17 cellular contexts compared by ENCODE assay signal in the genomic region with DNA sequence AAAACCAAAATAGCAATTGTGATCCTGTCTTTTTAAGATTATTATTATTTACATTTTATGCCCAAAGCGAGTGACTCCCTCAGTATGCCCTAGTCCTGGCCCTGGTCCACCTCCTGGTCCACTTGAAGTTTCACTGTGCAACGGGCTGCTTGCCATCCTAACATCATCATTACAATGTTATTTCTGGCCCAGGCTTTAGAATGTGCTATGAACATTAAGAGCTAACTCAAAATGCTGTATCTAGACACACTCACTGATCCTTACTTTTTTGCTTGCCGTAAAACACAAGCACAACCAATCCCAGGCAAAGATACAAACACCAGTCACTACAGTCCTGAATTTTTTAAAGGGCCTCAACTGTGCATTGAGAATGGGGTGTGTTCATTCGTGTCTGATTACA. TPM values are rescaled to one million over a fixed set of nuclear protein-coding genes. Genes with fewer than 3 reads are reported as not detected.
DNase-seq lines count a peak whose midpoint lies in the region; ATAC-seq, FAIRE-seq and TF ChIP-seq lines count a peak whose summit lies in the region.
"Had no signal": no experiment of that assay in that cellular context is flagged by ENCODE, and none has a peak within 500 bp of the region (broad histone marks: within the 10 kb centered on the region; RNA-seq: fewer than 3 reads in every experiment).

No MANE protein-coding gene starts in this region.

- H3K4me1 ChIP-seq in esophagus muscularis mucosa (peaks cover 63 to 79% (median 66%) of the 10 kb centered on the region in 4 donors), thoracic aorta (ENCODE audit: control insufficient read depth in 1 of 2, low read depth in 2 of 2) (peaks cover 8 to 57% of the 10 kb centered on the region in 2 donors)
- H3K4me1 ChIP-seq: Peyer's patch had no signal

- peaks cover 0 to under 1% (median 0%) of the 10 kb centered on the region in 4 donors for H3K36me3 ChIP-seq in esophagus muscularis mucosa
- no peaks in the 10 kb centered on the region for H3K36me3 ChIP-seq in thoracic aorta
- H3K36me3 ChIP-seq: ovary, Peyer's patch had no signal

- no peaks in the 10 kb centered on the region for H3K9me3 ChIP-seq in esophagus muscularis mucosa
- no peaks in the 10 kb centered on the region for H3K9me3 ChIP-seq in thoracic aorta
- H3K9me3 ChIP-seq: ovary, Peyer's patch had no signal

- no peaks in the 10 kb centered on the region for H3K27me3 ChIP-seq in esophagus muscularis mucosa
- no peaks in the 10 kb centered on the region for H3K27me3 ChIP-seq in thoracic aorta (replicated peaks; ENCODE audit: insufficient read depth)
- H3K27me3 ChIP-seq: ovary, Peyer's patch had no signal

- H3K27ac ChIP-seq in esophagus muscularis mucosa (replicated peaks in 1 of 4): peak overlapping the region; percentile 24 to 66 (median 53)
- H3K27ac ChIP-seq in thoracic aorta: peak overlapping the region; percentile 9 to 18
- H3K27ac ChIP-seq: C4-2B, ovary, Peyer's patch had no signal

- intact Hi-C loops in esophagus muscularis mucosa (cut with DNase I): loop anchor here (5.0 kb wide), 1 partner anchor 37 kb away; the partner anchor contains the start of gene RHOBTB1

- TF ChIP-seq EP300 in esophagus muscularis mucosa (IDR thresholded peaks at IDR 0.05): no peak

- H3K4me3 ChIP-seq in esophagus muscularis mucosa (no peak overlapping the region), thoracic aorta (no peak overlapping the region)
- H3K4me3 ChIP-seq: ovary, Peyer's patch had no signal

- DNase-seq in M059J (ENCODE audit: low read depth): peak; percentile 25
- no peak for DNase-seq in esophagus muscularis mucosa (ENCODE audit: extremely low spot score)
- peak; percentile 41 for DNase-seq in thoracic aorta (ENCODE audit: low spot score)
- DNase-seq in LoVo (ENCODE audit: low spot score): no peak
- DNase-seq in T-helper 1 cell: no peak
- no peak for DNase-seq in NCI-H1092 treated with DMSO at 0.1 percent for 48 hours (lab: John Stamatoyannopoulos, UW)
- DNase-seq: activated CD4-positive, CD25-positive, alpha-beta regulatory T cell; erythroblast; NCI-H1417; NCI-H510A treated with DMSO at 0.1 percent for 48 hours; Peyer's patch; stimulated activated CD4-positive, alpha-beta T cell treated with anti-CD3 and anti-CD28 coated beads, Interleukin-15, amount 100 ng/mL, for 24 hours had no signal

- FAIRE-seq in islet of Langerhans (lab: Jason Lieb, UNC): peak; percentile 86
- FAIRE-seq: GM12891 had no signal

- ATAC-seq in thoracic aorta (ENCODE audit: insufficient number of reproducible peaks, low FRiP score, low read depth) (peak; percentile 74), HG02973 (IDR thresholded peaks at IDR 0.05; ENCODE audit: unreplicated experiment) (no peak)

- TF ChIP-seq POLR2A in esophagus muscularis mucosa (IDR thresholded peaks at IDR 0.05; ENCODE audit: low read depth): no peak

- 37% methylated on average over 4 of the region's 4 CpGs for WGBS in esophagus muscularis mucosa

- no peak for TF ChIP-seq CTCF in esophagus muscularis mucosa (IDR thresholded peaks at IDR 0.05)
- no peak for TF ChIP-seq CTCF in thoracic aorta (IDR thresholded peaks at IDR 0.05)

RNA-seq across cellular contexts. Expression of gene RHOBTB1, which starts 38.4 kb away (rescaled TPM):
- total RNA-seq in M059J (2014; rRNA removed; shearing (Covaris generic)): 5.5 and 11.0 TPM in 2 replicates
- total RNA-seq in esophagus muscularis mucosa: 10 to 100 TPM; 16.7 to 39.2 (median 20.1) TPM
- total RNA-seq in thoracic aorta: 10 to 100 TPM; 16.7 to 19.6 TPM

Comparison
In these comparisons a context has a peak if more than half of its experiments do, and no peak if none do; other contexts are left out.
1. DNase-seq: peak in M059J (single experiment) and thoracic aorta (single experiment); none in esophagus muscularis mucosa (single experiment), LoVo (single experiment), T-helper 1 cell (0 of 5) and NCI-H1092 treated with DMSO at 0.1 percent for 48 hours (single experiment).